8 cellular contexts compared by ENCODE assay signal in genomic region chr3:5186854-5187151, GRCh38. TPM values are rescaled to one million over a fixed set of nuclear protein-coding genes. Genes with fewer than 3 reads are reported as not detected.
A peak's percentile ranks its signal among the peaks of the same experiment; 100 is the strongest.
DNase-seq lines count a peak whose midpoint lies in the region; ATAC-seq and TF ChIP-seq lines count a peak whose summit lies in the region.

No MANE protein-coding gene starts in this region.

- peaks cover 35% of the 10 kb centered on the region for H3K4me1 Mint-ChIP-seq in activated naive CD8-positive, alpha-beta T cell treated with anti-CD3 and anti-CD28 coated beads, Interleukin-2, amount 50 U/mL, for 24 hours

- H3K9me3 ChIP-seq in right atrium auricular region, result no peaks in the 10 kb centered on the region
- H3K9me3 ChIP-seq in tibial artery, result no peaks in the 10 kb centered on the region

- TF ChIP-seq CTCF in right atrium auricular region (IDR thresholded peaks at IDR 0.05) (no peak), kidney epithelial cell (IDR thresholded peaks at IDR 0.05; ENCODE audit: insufficient read depth, low read length, poor library complexity, severe bottlenecking) (no peak), tibial artery (IDR thresholded peaks at IDR 0.05) (no peak)

- H3K27me3 ChIP-seq in right atrium auricular region, result no peaks in the 10 kb centered on the region
- H3K27me3 ChIP-seq in kidney epithelial cell (ENCODE audit: control insufficient read depth, insufficient read depth, low read length), result no peaks in the 10 kb centered on the region
- no peaks in the 10 kb centered on the region for H3K27me3 ChIP-seq in tibial artery

- H3K4me1 ChIP-seq in right atrium auricular region, result peaks cover 0 to 39% of the 10 kb centered on the region in 2 donors
- peaks cover 0 to 40% (median 15%) of the 10 kb centered on the region in 4 donors for H3K4me1 ChIP-seq in tibial artery

- H3K27me3 Mint-ChIP-seq in activated naive CD8-positive, alpha-beta T cell treated with anti-CD3 and anti-CD28 coated beads, Interleukin-2, amount 50 U/mL, for 24 hours, result peaks cover 2% of the 10 kb centered on the region

- H3K27ac Mint-ChIP-seq in activated naive CD8-positive, alpha-beta T cell treated with anti-CD3 and anti-CD28 coated beads, Interleukin-2, amount 50 U/mL, for 24 hours, result peak overlapping the region; percentile 81

- H3K4me3 Mint-ChIP-seq in activated naive CD8-positive, alpha-beta T cell treated with anti-CD3 and anti-CD28 coated beads, Interleukin-2, amount 50 U/mL, for 24 hours, result peak overlapping the region; percentile 98

- intact Hi-C loops in cardiac septum (cut with DNase I), result loop anchor here (1.0 to 10.0 kb wide), 3 partner anchors 65 to 695 kb away; partner anchors contain the start of genes ARL8B and ITPR1
- intact Hi-C loops in tibial artery (cut with DNase I; ENCODE audit: low total_unique reads), result loop anchor here (5.0 kb wide), 1 partner anchor 65 kb away; the partner anchor contains the start of gene ARL8B

- peaks cover 6% of the 10 kb centered on the region for H3K36me3 ChIP-seq in right atrium auricular region
- no peaks in the 10 kb centered on the region for H3K36me3 ChIP-seq in kidney epithelial cell (ENCODE audit: control insufficient read depth, insufficient read depth, low read length)
- H3K36me3 ChIP-seq in tibial artery, result peaks cover 5 to 8% (median 7%) of the 10 kb centered on the region in 3 donors

- ATAC-seq in activated naive CD8-positive, alpha-beta T cell treated with anti-CD3 and anti-CD28 coated beads, Interleukin-2, amount 50 U/mL, for 24 hours, result no peak

- DNase-seq in right atrium auricular region (ENCODE audit: low spot score), result no peak
- no peak for DNase-seq in cardiac septum (ENCODE audit: low spot score)
- no peak for DNase-seq in activated naive CD8-positive, alpha-beta T cell treated with anti-CD3 and anti-CD28 coated beads, Interleukin-2, amount 50 U/mL, for 24 hours
- no peak for DNase-seq in kidney epithelial cell (ENCODE audit: low read depth)
- DNase-seq in tibial artery, result no peak
- no peak for DNase-seq in stimulated activated CD4-positive, alpha-beta T cell treated with anti-CD3 and anti-CD28 coated beads, Interleukin-2, amount 100 ng/mL, for 48 hours
- DNase-seq in D341Med (ENCODE audit: low spot score), result no peak
- no peak for DNase-seq in NCI-H187 treated with DMSO at 0.1 percent for 48 hours (lab: John Stamatoyannopoulos, UW)

- H3K4me3 ChIP-seq in right atrium auricular region (peak overlapping the region; percentile 39 to 100), kidney epithelial cell (ENCODE audit: low read depth, low read length) (peak overlapping the region; percentile 58), tibial artery (peak overlapping the region; percentile 79 to 95)

- peaks cover 30% of the 10 kb centered on the region for H3K36me3 Mint-ChIP-seq in activated naive CD8-positive, alpha-beta T cell treated with anti-CD3 and anti-CD28 coated beads, Interleukin-2, amount 50 U/mL, for 24 hours (ENCODE audit: low read depth)

- no peaks in the 10 kb centered on the region for H3K9me3 Mint-ChIP-seq in activated naive CD8-positive, alpha-beta T cell treated with anti-CD3 and anti-CD28 coated beads, Interleukin-2, amount 50 U/mL, for 24 hours

- H3K27ac ChIP-seq in right atrium auricular region, result peak overlapping the region; percentile 95 to 97
- peak overlapping the region; percentile 76 to 96 for H3K27ac ChIP-seq in tibial artery

RNA-seq across cellular contexts. Expression of gene EDEM1, which starts 0.7 kb away (rescaled TPM):
- total RNA-seq in right atrium auricular region (10 to 100 TPM in 1 of 2 donors, 1 to 10 TPM in 1; 8.1 to 11.2 TPM), cardiac septum (10.3 TPM), kidney epithelial cell (56.9 and 61.1 TPM in 2 replicates)
